In the genomic region with DNA sequence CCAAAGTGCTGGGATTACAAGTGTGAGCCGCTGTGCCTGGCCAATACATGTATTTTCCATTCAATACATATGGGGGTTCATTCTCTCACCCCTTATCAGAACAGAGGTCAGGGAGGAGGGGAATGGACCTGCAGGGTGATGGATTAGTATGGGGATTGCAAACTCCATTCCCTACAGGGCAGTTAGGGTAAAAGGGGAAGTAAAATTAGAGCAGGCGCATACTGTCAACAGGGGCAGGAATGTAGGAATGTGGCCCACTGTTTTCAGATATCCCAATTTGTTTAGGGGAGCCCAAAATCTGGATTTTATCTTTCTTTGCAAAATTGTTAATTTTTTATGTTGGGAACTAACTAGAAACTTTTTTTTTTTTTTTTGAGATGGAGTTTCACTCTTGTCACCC, we compare ENCODE assay signal across 1 cellular context.
TF ChIP-seq lines count a peak whose summit lies in the region.

No MANE protein-coding gene starts in this region.

TF ChIP-seq in GM23338, 12 proteins besides CTCF, POLR2A, EP300 and RAD21 (continued from another document):
- no peak for TF ChIP-seq JUNB (IDR thresholded peaks at IDR 0.05; ENCODE audit: unreplicated experiment)
- TF ChIP-seq NANOG (IDR thresholded peaks at IDR 0.05; ENCODE audit: borderline replicate concordance), result no peak
- no peak for TF ChIP-seq ZNF331 (CRISPR knock-in tag; IDR thresholded peaks at IDR 0.05; ENCODE audit: low read depth)
- no peak for TF ChIP-seq STAT1 (IDR thresholded peaks at IDR 0.05; ENCODE audit: unreplicated experiment)
TF ChIP-seq in GM23338: peak in this region for 0.
